ENCODE assay signal across 8 cellular contexts in the genomic region with DNA sequence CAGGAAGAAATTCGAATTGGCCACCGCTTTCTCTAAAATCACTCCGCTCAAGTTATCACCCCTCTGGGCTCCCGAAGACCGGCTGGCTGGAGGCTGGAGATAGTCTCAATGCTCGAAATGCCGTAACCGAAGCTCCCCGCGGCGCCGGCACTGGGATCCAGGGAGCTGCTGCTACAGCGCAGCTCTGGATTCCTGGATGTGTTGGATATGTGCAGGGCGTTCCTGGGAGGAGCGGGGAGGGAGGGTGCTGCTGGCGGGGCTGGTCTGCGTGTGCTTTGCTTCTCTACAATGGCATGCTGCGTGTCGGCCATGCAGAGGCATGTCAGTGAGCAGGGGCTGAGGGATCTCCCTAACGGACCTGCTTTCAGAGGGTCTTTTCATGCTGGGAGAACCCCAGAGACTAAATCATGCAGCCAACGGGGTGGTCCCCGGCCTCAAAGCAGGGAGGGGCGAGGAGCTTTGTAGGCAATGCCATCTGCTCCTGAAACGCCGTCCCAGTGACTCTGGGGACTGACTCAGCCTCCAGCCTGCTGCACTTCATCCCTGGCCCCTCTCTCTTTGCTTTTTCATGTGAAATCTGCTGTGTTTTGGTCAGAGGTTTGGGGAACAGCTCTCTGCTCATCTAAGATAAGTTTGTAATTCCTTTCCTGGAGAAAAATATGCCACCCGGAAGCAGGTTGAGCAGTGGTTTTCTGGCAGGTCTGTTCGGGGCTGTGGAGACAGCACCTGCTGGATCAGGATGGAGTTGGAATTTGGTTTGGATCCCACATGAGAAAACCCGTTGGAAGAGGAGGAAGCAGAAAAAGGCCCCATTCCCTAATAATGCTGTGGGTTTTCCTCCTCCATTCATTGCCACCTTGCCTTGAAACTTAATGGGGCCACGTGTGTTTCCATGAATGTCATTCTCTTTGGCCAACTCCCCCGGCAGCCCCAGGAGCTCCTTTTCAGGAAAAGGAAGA.
DNase-seq lines count a peak whose midpoint lies in the region; ATAC-seq and TF ChIP-seq lines count a peak whose summit lies in the region.

No MANE protein-coding gene starts in this region.

- no peak overlapping the region for H2AFZ ChIP-seq in hepatocyte

- TF ChIP-seq POLR2A in GM10847 (IDR thresholded peaks at IDR 0.05; ENCODE audit: extremely low read depth, insufficient read length), result peak; percentile 31

- peak overlapping the region; percentile 96 for H3K4me2 ChIP-seq in hepatocyte

- H4K20me1 ChIP-seq in hepatocyte (ENCODE audit: insufficient read depth, poor library complexity, severe bottlenecking), result peaks cover 69% of the 10 kb centered on the region

- intact Hi-C loops in psoas muscle (cut with DNase I), result no loop called here

- peaks cover 62% of the 10 kb centered on the region for H3K4me1 ChIP-seq in hepatocyte (ENCODE audit: insufficient read depth)
- H3K4me1 ChIP-seq in psoas muscle, result peaks cover 34% of the 10 kb centered on the region

- DNase-seq in NCI-H2171 treated with DMSO at 0.1 percent for 48 hours (lab: John Stamatoyannopoulos, UW), result peak; percentile 94
- DNase-seq in amniotic stem cell (lab: John Stamatoyannopoulos, UW), result peak; percentile 63
- DNase-seq in hepatocyte (ENCODE audit: low spot score), result peak; percentile 90
- DNase-seq in psoas muscle, result peak; percentile 67 to 77
- no peak for DNase-seq in GDM1 (lab: John Stamatoyannopoulos, UW)
- no peak for DNase-seq in SIG-M5 treated with dmso at 0.1 percent for 504 hours (lab: John Stamatoyannopoulos, UW; ENCODE audit: unreplicated experiment)

- no peaks in the 10 kb centered on the region for H3K36me3 ChIP-seq in hepatocyte (replicated peaks; ENCODE audit: insufficient read depth, low read depth)
- no peaks in the 10 kb centered on the region for H3K36me3 ChIP-seq in psoas muscle (ENCODE audit: insufficient read depth in 1 of 2, low read depth in 1 of 2)

- peak overlapping the region; percentile 76 for H3K4me3 ChIP-seq in hepatocyte
- peak overlapping the region; percentile 67 for H3K4me3 ChIP-seq in psoas muscle

- peak; percentile 28 to 68 (median 61) for ATAC-seq in psoas muscle
- ATAC-seq in HG03469 (IDR thresholded peaks at IDR 0.05; ENCODE audit: unreplicated experiment), result no peak

- H3K79me2 ChIP-seq in hepatocyte, result peaks cover 93% of the 10 kb centered on the region

- H3K9me2 ChIP-seq in hepatocyte (replicated peaks; ENCODE audit: insufficient read depth), result no peaks in the 10 kb centered on the region

- H3K9me3 ChIP-seq in hepatocyte (ENCODE audit: low read depth) (no peaks in the 10 kb centered on the region), psoas muscle (no peaks in the 10 kb centered on the region)

- WGBS in hepatocyte (ENCODE audit: low lambda C conversion rate, missing lambda C conversion rate), result 3% methylated on average over 27 of the region's 30 CpGs
- WGBS in psoas muscle, 3 donors, result 9 to 11% (median 11%) methylated on average over 30 of the region's 30 CpGs

- peak overlapping the region; percentile 100 for H3K27ac ChIP-seq in hepatocyte
- peak overlapping the region; percentile 69 for H3K27ac ChIP-seq in psoas muscle

- no peak for TF ChIP-seq CTCF in hepatocyte (IDR thresholded peaks at IDR 0.05; ENCODE audit: poor library complexity)
- TF ChIP-seq CTCF in psoas muscle (IDR thresholded peaks at IDR 0.05), result no peak

- H3K27me3 ChIP-seq in hepatocyte (no peaks in the 10 kb centered on the region), psoas muscle (ENCODE audit: insufficient read depth in 3 of 3, low read length in 2 of 3) (no peaks in the 10 kb centered on the region)

Comparison
In these comparisons a context has a peak if more than half of its experiments do, and no peak if none do; other contexts are left out.
1. DNase-seq: peak in NCI-H2171 treated with DMSO at 0.1 percent for 48 hours (single experiment), amniotic stem cell (single experiment), hepatocyte (single experiment) and psoas muscle (2 of 2); none in GDM1 (single experiment) and SIG-M5 treated with dmso at 0.1 percent for 504 hours (single experiment).